In the genomic region with DNA sequence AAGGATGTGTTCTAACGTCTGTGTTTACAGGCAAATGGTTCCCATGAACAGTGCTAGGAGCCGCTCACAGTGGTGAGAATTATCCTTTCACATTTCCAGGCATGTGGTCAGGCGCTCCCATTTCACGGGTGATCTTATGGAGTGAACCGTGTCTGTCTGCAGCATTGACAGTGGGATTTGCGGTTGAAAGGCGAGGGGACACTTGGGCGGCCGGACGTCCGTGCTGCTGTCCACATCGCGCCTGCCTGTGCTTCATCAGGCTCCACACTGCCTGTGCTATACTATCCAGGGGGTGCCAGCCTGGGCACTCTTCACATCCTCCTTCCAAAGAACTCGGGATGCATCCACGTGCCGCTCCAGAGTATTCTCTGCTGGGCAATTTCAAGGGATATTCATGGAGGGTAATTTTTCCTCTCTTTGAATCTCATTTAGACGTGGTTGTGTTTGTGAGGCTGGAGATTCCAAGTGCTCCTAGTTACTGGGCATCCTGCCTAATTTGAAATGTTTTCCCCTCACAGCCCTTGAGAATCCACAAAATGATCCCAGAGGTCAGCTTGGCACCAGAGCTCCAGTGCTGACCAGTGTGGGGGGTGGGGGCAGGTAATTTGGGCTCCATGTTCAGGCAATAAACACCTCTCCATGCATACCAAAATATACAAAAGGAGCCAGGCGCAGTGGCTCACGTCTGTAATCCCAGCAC, we compare ENCODE assay signal across 28 cellular contexts.
"Had no signal": no experiment of that assay in that cellular context is flagged by ENCODE, and none has a peak within 500 bp of the region (broad histone marks: within the 10 kb centered on the region; RNA-seq: fewer than 3 reads in every experiment).

No MANE protein-coding gene starts in this region.

- DNase-seq: activated CD4-positive, alpha-beta T cell treated with anti-CD3 and anti-CD28 coated beads for 48 hours; activated CD4-positive, alpha-beta T cell treated with anti-CD3 and anti-CD28 coated beads, Interleukin-2, amount 50 U/mL, for 48 hours; activated CD8-positive, alpha-beta memory T cell treated with anti-CD3 and anti-CD28 coated beads for 24 hours; activated gamma-delta T cell; activated naive CD4-positive, alpha-beta T cell treated with anti-CD3 and anti-CD28 coated beads, Interleukin-2, amount 10 ng/mL, durations not matched to agents 7 days and 5 days; activated naive CD8-positive, alpha-beta T cell treated with anti-CD3 and anti-CD28 coated beads, Interleukin-2, amount 10 ng/mL, durations not matched to agents 7 days and 5 days; brain microvascular endothelial cell; effector memory CD4-positive, alpha-beta T cell; gastrocnemius medialis; hypothalamus; left ventricle myocardium superior; natural killer cell; right lobe of liver; stimulated activated CD4-positive, alpha-beta T cell treated with anti-CD3 and anti-CD28 coated beads, Interleukin-1b, Interleukin-23, amount 100 ng/mL, for 48 hours; stimulated activated CD4-positive, alpha-beta T cell treated with anti-CD3 and anti-CD28 coated beads, Interleukin-4, amount 100 ng/mL, for 4 hours; stimulated activated CD8-positive, alpha-beta memory T cell treated with anti-CD3 and anti-CD28 coated beads, Interleukin-4, amount 100 ng/mL, for 48 hours; stimulated activated naive CD8-positive, alpha-beta T cell treated with anti-CD3 and anti-CD28 coated beads, Interleukin-15, amount 100 ng/mL, for 72 hours; substantia nigra; T-helper 9 cell; upper lobe of left lung had no signal

- ATAC-seq: gastrocnemius medialis; left ventricle myocardium superior; natural killer cell; stimulated activated memory B cell treated with anti-CD40 and anti-IgM and Interleukin-4, amounts not matched to agents 10 μg/mL and 1 μg/mL and 100 μg/mL, for 72 hours; stimulated activated naive CD8-positive, alpha-beta T cell treated with anti-CD3 and anti-CD28 coated beads, Interleukin-15, amount 100 ng/mL, for 72 hours had no signal

- H3K4me3 ChIP-seq: ascending aorta, coronary artery, dorsolateral prefrontal cortex, gastrocnemius medialis, neural progenitor cell, right lobe of liver, skin epidermis, upper lobe of left lung, vagina had no signal

- H3K36me3 ChIP-seq: ascending aorta, brain microvascular endothelial cell, gastrocnemius medialis, neural progenitor cell, right lobe of liver, upper lobe of left lung, vagina had no signal

- H3K27me3 ChIP-seq: ascending aorta, brain microvascular endothelial cell, neural progenitor cell, right lobe of liver, upper lobe of left lung, vagina had no signal

- H3K27ac ChIP-seq: ascending aorta, brain microvascular endothelial cell, coronary artery, dorsolateral prefrontal cortex, gastrocnemius medialis, neural progenitor cell, right lobe of liver, skin epidermis, upper lobe of left lung, vagina, VCaP had no signal

- H3K9me3 ChIP-seq: ascending aorta, gastrocnemius medialis, right lobe of liver, upper lobe of left lung, vagina had no signal

- H3K4me1 ChIP-seq: ascending aorta, gastrocnemius medialis, neural progenitor cell, right lobe of liver, upper lobe of left lung, vagina had no signal
